8 cellular contexts compared by ENCODE assay signal in genomic region chr3:71225951-71226564, GRCh38.
DNase-seq lines count a peak whose midpoint lies in the region; ATAC-seq and TF ChIP-seq lines count a peak whose summit lies in the region.

No MANE protein-coding gene starts in this region.

- TF ChIP-seq CTCF in upper lobe of left lung (IDR thresholded peaks at IDR 0.05) (no peak), HFFc6 (IDR thresholded peaks at IDR 0.05) (no peak)

- 70 to 75% methylated on average over 4 of the region's 4 CpGs for WGBS in upper lobe of left lung, 2 donors

- no peaks in the 10 kb centered on the region for H3K36me3 ChIP-seq in upper lobe of left lung

- H3K27ac ChIP-seq in upper lobe of left lung, result peak overlapping the region in 3 of 4 donors; percentile 63 to 76 (median 64)

- TF ChIP-seq POLR2A in upper lobe of left lung (IDR thresholded peaks at IDR 0.05), result no peak

- H3K4me3 ChIP-seq in upper lobe of left lung, result peak overlapping the region in 2 of 4 donors; percentile 27 to 33

- no peaks in the 10 kb centered on the region for H3K27me3 ChIP-seq in upper lobe of left lung

- H3K9me3 Mint-ChIP-seq in HFFc6, result no peaks in the 10 kb centered on the region

- TF ChIP-seq EP300 in upper lobe of left lung (IDR thresholded peaks at IDR 0.05), result no peak

- peaks cover 4% of the 10 kb centered on the region for H3K27me3 Mint-ChIP-seq in HFFc6 (ENCODE audit: insufficient read depth)

- H3K9me3 ChIP-seq in upper lobe of left lung, result no peaks in the 10 kb centered on the region

- intact Hi-C loops in left cardiac atrium (cut with DNase I), result no loop called here

- ATAC-seq in left cardiac atrium (peak; percentile 43 to 50), upper lobe of left lung (ENCODE audit: low FRiP score in 2 of 2) (peak in 1 of 2 donors; percentile 58), HG02759 (IDR thresholded peaks at IDR 0.05; ENCODE audit: unreplicated experiment) (no peak)

- no peak overlapping the region for H3K27ac Mint-ChIP-seq in HFFc6

- H3K4me1 ChIP-seq in upper lobe of left lung, result peaks cover 5 to 19% (median 11%) of the 10 kb centered on the region in 4 donors

- peaks cover 23% of the 10 kb centered on the region for H3K4me1 Mint-ChIP-seq in HFFc6 (ENCODE audit: low read depth)

- no peak overlapping the region for H3K4me3 Mint-ChIP-seq in HFFc6

- peak; percentile 27 for DNase-seq in activated naive CD4-positive, alpha-beta T cell treated with Interleukin-2 at 50 U/mL for 16 hours
- no peak for DNase-seq in activated naive CD4-positive, alpha-beta T cell treated with anti-CD3 and anti-CD28 coated beads, Interleukin-2, amount 50 U/mL, for 16 hours
- DNase-seq in RPMI7951 (ENCODE audit: low read depth) (peak; percentile 31), left cardiac atrium (no peak), upper lobe of left lung (no peak), HPDE6-E6E7 (ENCODE audit: extremely low spot score) (no peak), HFFc6 (no peak)

- peaks cover 15% of the 10 kb centered on the region; the same call in 1 of the 2 replicates for H3K36me3 Mint-ChIP-seq in HFFc6 (ENCODE audit: low read depth)

Comparison
In these comparisons a context has a peak if more than half of its experiments do, and no peak if none do; other contexts are left out.
1. DNase-seq: peak in activated naive CD4-positive, alpha-beta T cell treated with Interleukin-2 at 50 U/mL for 16 hours (single experiment) and RPMI7951 (single experiment); none in activated naive CD4-positive, alpha-beta T cell treated with anti-CD3 and anti-CD28 coated beads, Interleukin-2, amount 50 U/mL, for 16 hours (single experiment), left cardiac atrium (single experiment), upper lobe of left lung (0 of 2), HPDE6-E6E7 (single experiment) and HFFc6 (single experiment).